1 cellular context compared by ENCODE assay signal in genomic region chr1:36463773-36464604, GRCh38.
A peak's percentile ranks its signal among the peaks of the same experiment; 100 is the strongest.
TF ChIP-seq lines count a peak whose summit lies in the region.

TSS of gene MRPS15 (minus strand) at chr1:36464384. CDS start at chr1:36464275, 109 bp downstream.

TF ChIP-seq in HEK293, 187 proteins besides CTCF, POLR2A, EP300 and RAD21 (continued from another document and continues in another):
- no peak for TF ChIP-seq ZNF280C (tag by site-specific recombination; IDR thresholded peaks at IDR 0.05)
- TF ChIP-seq ZNF555 (tag by site-specific recombination; conservative IDR thresholded peaks at IDR 0.05): no peak
- TF ChIP-seq ZNF747 (tag by site-specific recombination; IDR thresholded peaks at IDR 0.05): no peak
- peak; percentile 69; the same call in 1 of the 2 replicates for TF ChIP-seq ZNF391 (tag by site-specific recombination; IDR thresholded peaks at IDR 0.05; ENCODE audit: borderline replicate concordance, low read depth)
- no peak for TF ChIP-seq TCF7L2 (IDR thresholded peaks at IDR 0.05; ENCODE audit: borderline replicate concordance, low read depth, low read length)
- TF ChIP-seq ZNF791 (tag by site-specific recombination; IDR thresholded peaks at IDR 0.05): no peak
- TF ChIP-seq ZNF184 (tag by site-specific recombination; IDR thresholded peaks at IDR 0.05): no peak; the same call in 1 of the 2 replicates
- peak; percentile 93 for TF ChIP-seq ZNF324 (tag by site-specific recombination; IDR thresholded peaks at IDR 0.05)
- peak; percentile 61 for TF ChIP-seq ZNF785 (tag by site-specific recombination; IDR thresholded peaks at IDR 0.05)
- no peak; the same call in 1 of the 2 replicates for TF ChIP-seq ZNF423 (tag by site-specific recombination; IDR thresholded peaks at IDR 0.05)
- TF ChIP-seq SP2 (tag by site-specific recombination; IDR thresholded peaks at IDR 0.05): peak; percentile 70
- TF ChIP-seq KLF9 (tag by site-specific recombination; IDR thresholded peaks at IDR 0.05; ENCODE audit: low read depth): peak; percentile 73
- no peak for TF ChIP-seq ZNF837 (tag by site-specific recombination; IDR thresholded peaks at IDR 0.05)
- TF ChIP-seq ZNF529 (tag by site-specific recombination; IDR thresholded peaks at IDR 0.05; ENCODE audit: insufficient replicate concordance): no peak
- TF ChIP-seq ZNF248 (tag by site-specific recombination; IDR thresholded peaks at IDR 0.05): no peak
- TF ChIP-seq OSR2 (tag by site-specific recombination; IDR thresholded peaks at IDR 0.05): no peak
- no peak; the same call in 1 of the 2 replicates for TF ChIP-seq RBAK (tag by site-specific recombination; IDR thresholded peaks at IDR 0.05)
- TF ChIP-seq ZNF155 (tag by site-specific recombination; IDR thresholded peaks at IDR 0.05): no peak
- peak; percentile 52 for TF ChIP-seq KLF10 (tag by site-specific recombination; IDR thresholded peaks at IDR 0.05)
- TF ChIP-seq HIC1 (tag by site-specific recombination; IDR thresholded peaks at IDR 0.05): peak; percentile 98
- TF ChIP-seq PRDM1 (tag by site-specific recombination; IDR thresholded peaks at IDR 0.05): no peak; the same call in 1 of the 2 replicates
- peak; percentile 86 for TF ChIP-seq ZNF561 (tag by site-specific recombination; IDR thresholded peaks at IDR 0.05; ENCODE audit: borderline replicate concordance)
- 0 out of 2 replicates have a peak, but pooled peaks have one; percentile 28 for TF ChIP-seq ZNF513 (tag by site-specific recombination; IDR thresholded peaks at IDR 0.05)
- no peak for TF ChIP-seq SETDB1 (IDR thresholded peaks at IDR 0.05; ENCODE audit: insufficient read length, low read length)
- TF ChIP-seq ATF2 (tag by site-specific recombination; IDR thresholded peaks at IDR 0.05; ENCODE audit: low read depth): peak; percentile 96
- TF ChIP-seq ZSCAN5A (tag by site-specific recombination; IDR thresholded peaks at IDR 0.05): 0 out of 2 replicates have a peak, but pooled peaks have one; percentile 64
- TF ChIP-seq GLI4 (tag by site-specific recombination; IDR thresholded peaks at IDR 0.05): 0 out of 2 replicates have a peak, but pooled peaks have one; percentile 9
- TF ChIP-seq ZBTB7A (tag by site-specific recombination; IDR thresholded peaks at IDR 0.05; ENCODE audit: low read depth): no peak; the same call in 1 of the 2 replicates
- peak; percentile 23; the same call in 1 of the 2 replicates for TF ChIP-seq ZNF146 (tag by site-specific recombination; IDR thresholded peaks at IDR 0.05)
- TF ChIP-seq ZNF362 (tag by site-specific recombination; IDR thresholded peaks at IDR 0.05): no peak
- TF ChIP-seq ZNF621 (tag by site-specific recombination; IDR thresholded peaks at IDR 0.05): no peak
- no peak for TF ChIP-seq ZNF571 (tag by site-specific recombination; IDR thresholded peaks at IDR 0.05)
- TF ChIP-seq ZSCAN23 (tag by site-specific recombination; IDR thresholded peaks at IDR 0.05): peak; percentile 7; the same call in 1 of the 2 replicates
- no peak for TF ChIP-seq ZNF544 (tag by site-specific recombination; IDR thresholded peaks at IDR 0.05)
- TF ChIP-seq ZBTB49 (tag by site-specific recombination; IDR thresholded peaks at IDR 0.05; ENCODE audit: low read depth): no peak
- TF ChIP-seq ZNF830 (tag by site-specific recombination; IDR thresholded peaks at IDR 0.05; ENCODE audit: low read depth): no peak
- no peak for TF ChIP-seq ZNF266 (tag by site-specific recombination; IDR thresholded peaks at IDR 0.05; ENCODE audit: low read depth)
- TF ChIP-seq ZNF311 (tag by site-specific recombination; IDR thresholded peaks at IDR 0.05; ENCODE audit: borderline replicate concordance): no peak
- no peak for TF ChIP-seq HOXD13 (CRISPR knock-in tag; IDR thresholded peaks at IDR 0.05; ENCODE audit: borderline replicate concordance)
- no peak for TF ChIP-seq FEZF1 (tag by site-specific recombination; IDR thresholded peaks at IDR 0.05)
- no peak for TF ChIP-seq ZNF416 (tag by site-specific recombination; IDR thresholded peaks at IDR 0.05)
- TF ChIP-seq ZNF112 (tag by site-specific recombination; IDR thresholded peaks at IDR 0.05): no peak
- no peak for TF ChIP-seq ZNF114 (tag by site-specific recombination; IDR thresholded peaks at IDR 0.05)
- peak; percentile 99 for TF ChIP-seq ZNF639 (tag by site-specific recombination; IDR thresholded peaks at IDR 0.05)
- TF ChIP-seq ZNF600 (tag by site-specific recombination; IDR thresholded peaks at IDR 0.05): no peak
- peak; percentile 89 for TF ChIP-seq KLF8 (tag by site-specific recombination; IDR thresholded peaks at IDR 0.05)
- TF ChIP-seq YY1 (tag by site-specific recombination; IDR thresholded peaks at IDR 0.05): peak; percentile 99
- peak; percentile 51; the same call in 1 of the 2 replicates for TF ChIP-seq EGR2 (tag by site-specific recombination; IDR thresholded peaks at IDR 0.05; ENCODE audit: low read depth)
- TF ChIP-seq ZNF664 (tag by site-specific recombination; IDR thresholded peaks at IDR 0.05): no peak; the same call in 1 of the 2 replicates
- TF ChIP-seq KLF16 (tag by site-specific recombination; IDR thresholded peaks at IDR 0.05): peak; percentile 99
- no peak for TF ChIP-seq ZNF585B (tag by site-specific recombination; IDR thresholded peaks at IDR 0.05)
- TF ChIP-seq ZNF660 (tag by site-specific recombination; IDR thresholded peaks at IDR 0.05): peak; percentile 96
- no peak for TF ChIP-seq SALL2 (tag by site-specific recombination; IDR thresholded peaks at IDR 0.05; ENCODE audit: borderline replicate concordance)
- TF ChIP-seq ZNF549 (tag by site-specific recombination; IDR thresholded peaks at IDR 0.05): no peak
- no peak for TF ChIP-seq MEIS1 (CRISPR knock-in tag; IDR thresholded peaks at IDR 0.05; ENCODE audit: borderline replicate concordance)
- no peak for TF ChIP-seq ZNF174 (tag by site-specific recombination; IDR thresholded peaks at IDR 0.05)
- no peak for TF ChIP-seq ZNF214 (tag by site-specific recombination; IDR thresholded peaks at IDR 0.05; ENCODE audit: borderline replicate concordance)
- TF ChIP-seq ZNF645 (tag by site-specific recombination; IDR thresholded peaks at IDR 0.05): no peak
